19 cellular contexts compared by ENCODE assay signal in the genomic region with DNA sequence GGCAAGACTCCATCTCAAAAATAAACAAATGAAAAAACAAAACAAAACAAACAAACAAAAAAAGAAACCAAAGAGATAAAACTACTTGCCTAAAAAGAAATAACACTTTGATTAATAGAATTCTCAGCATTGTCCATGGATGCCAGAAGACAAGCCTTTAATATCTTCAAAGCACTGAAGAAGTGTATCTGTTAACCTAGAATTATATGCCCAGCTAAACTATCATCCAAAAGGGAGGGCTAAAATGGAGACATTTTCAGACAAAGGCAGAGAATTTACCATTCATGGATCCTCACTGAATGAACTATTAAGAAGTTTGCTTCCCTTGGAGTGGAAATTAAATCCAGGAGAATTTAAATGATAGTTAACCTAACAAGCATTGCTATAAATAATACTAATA.
"Had no signal": no experiment of that assay in that cellular context is flagged by ENCODE, and none has a peak within 500 bp of the region (broad histone marks: within the 10 kb centered on the region; RNA-seq: fewer than 3 reads in every experiment).

No MANE protein-coding gene starts in this region.

- H3K4me3 ChIP-seq: stomach, suprapubic skin, testis, thoracic aorta, thyroid gland, tibial artery, tibial nerve, transverse colon, upper lobe of left lung, upper lobe of right lung, uterus, vagina had no signal

- H3K9me3 ChIP-seq: suprapubic skin, testis, thyroid gland, vagina had no signal

- FAIRE-seq: urothelium cell line had no signal

- DNase-seq: stimulated activated naive B cell treated with anti-CD40 and anti-IgM and Interleukin-4, amounts not matched to agents 10 μg/mL and 1 μg/mL and 100 μg/mL, for 72 hours; substantia nigra; tibial artery; upper lobe of left lung; upper lobe of right lung; uterus had no signal

- ATAC-seq: stimulated activated effector memory CD8-positive, alpha-beta T cell treated with anti-CD3 and anti-CD28 coated beads, Interleukin-12 subunit alpha, Interleukin-12 subunit beta, amount 100 ng/mL, for 72 hours; stimulated activated memory B cell treated with anti-CD40 and anti-IgM and Interleukin-4, amounts not matched to agents 10 μg/mL and 1 μg/mL and 100 μg/mL, for 72 hours; stimulated activated naive CD8-positive, alpha-beta T cell treated with anti-CD3 and anti-CD28 coated beads, Interleukin-15, amount 100 ng/mL, for 72 hours; stimulated activated naive CD8-positive, alpha-beta T cell treated with anti-CD3 and anti-CD28 coated beads, Interleukin-15, Interleukin-2, amounts not matched to agents 100 U/mL and 50 U/mL, for 24 hours; upper lobe of right lung had no signal

- H3K4me1 ChIP-seq: stomach, suprapubic skin, testis, thyroid gland, tibial artery, tibial nerve, transverse colon, upper lobe of left lung, upper lobe of right lung, uterus, vagina had no signal

- H3K36me3 ChIP-seq: stomach, suprapubic skin, thoracic aorta, thyroid gland, tibial artery, tibial nerve, transverse colon, upper lobe of left lung, upper lobe of right lung, uterus, vagina had no signal

- H3K27me3 ChIP-seq: testis, thyroid gland, tibial nerve, upper lobe of left lung, uterus, vagina had no signal

- H3K27ac ChIP-seq: stomach, suprapubic skin, testis, thoracic aorta, thyroid gland, tibial artery, tibial nerve, transverse colon, upper lobe of left lung, upper lobe of right lung, uterus, vagina had no signal
